20 cellular contexts compared by ENCODE assay signal in genomic region chr1:232016636-232017035, GRCh38.
DNase-seq lines count a peak whose midpoint lies in the region; ATAC-seq, FAIRE-seq and TF ChIP-seq lines count a peak whose summit lies in the region.
"Had no signal": no experiment of that assay in that cellular context is flagged by ENCODE, and none has a peak within 500 bp of the region (broad histone marks: within the 10 kb centered on the region; RNA-seq: fewer than 3 reads in every experiment).

No MANE protein-coding gene starts in this region.

- H3K27me3 ChIP-seq in BJ (ENCODE audit: control insufficient read depth, insufficient read depth, low read length) = no peaks in the 10 kb centered on the region
- H3K27me3 ChIP-seq in PC-3 (ENCODE audit: low read length) = no peaks in the 10 kb centered on the region
- no peaks in the 10 kb centered on the region for H3K27me3 ChIP-seq in endothelial cell of umbilical vein (ENCODE audit: control insufficient read depth in 2 of 2, insufficient read depth in 2 of 2, low read length in 2 of 2)

- H3K9me1 ChIP-seq in endothelial cell of umbilical vein (replicated peaks; ENCODE audit: control insufficient read depth, extremely low read depth, insufficient read depth, low read length) = no peaks in the 10 kb centered on the region

- H3K9ac ChIP-seq in PC-3 (ENCODE audit: low read length) = no peak overlapping the region
- no peak overlapping the region for H3K9ac ChIP-seq in endothelial cell of umbilical vein (replicated peaks; ENCODE audit: extremely low read depth, insufficient read depth, low read length)
- H3K9ac ChIP-seq: GM23248 had no signal

- POLR2A ChIA-PET in BJ (lab: Charles Lee) (no interaction called here), PC-3 (lab: Charles Lee; ENCODE audit: unreplicated experiment) (no interaction called here), endothelial cell of umbilical vein (lab: Charles Lee) (no interaction called here)

- TF ChIP-seq CTCF in BJ (IDR thresholded peaks at IDR 0.05; ENCODE audit: insufficient read depth, low read depth, low read length) (no peak), PC-3 (conservative IDR thresholded peaks at IDR 0.05; ENCODE audit: low read depth, low read length) (no peak), endothelial cell of umbilical vein (IDR thresholded peaks at IDR 0.05; ENCODE audit: extremely low read depth in 1 of 2, insufficient read depth in 1 of 2, low read depth in 1 of 2, low read length in 2 of 2) (no peak), mesothelial cell of epicardium (IDR thresholded peaks at IDR 0.05; ENCODE audit: unreplicated experiment) (no peak)

- peaks cover 19% of the 10 kb centered on the region for H3K4me1 Mint-ChIP-seq in mesothelial cell of epicardium

- H3K4me3 ChIP-seq in BJ (ENCODE audit: low read depth, low read length) (no peak overlapping the region), PC-3 (ENCODE audit: low read length) (no peak overlapping the region), endothelial cell of umbilical vein (replicated peaks in 1 of 3; ENCODE audit: insufficient read depth in 1 of 3, low read depth in 1 of 3, low read length in 3 of 3) (no peak overlapping the region)
- H3K4me3 ChIP-seq: A549, GM23248, K562, PC-9 had no signal

- H3K4me1 ChIP-seq in PC-3 (ENCODE audit: insufficient read depth, low read length) (no peaks in the 10 kb centered on the region), endothelial cell of umbilical vein (ENCODE audit: control insufficient read depth, extremely low read depth, insufficient read depth, low read length) (peaks cover 20% of the 10 kb centered on the region)
- H3K4me1 ChIP-seq: A549 had no signal

- dilution Hi-C loops in endothelial cell of umbilical vein (cut with MboI; ENCODE audit: extremely low pct_ligation_motif_present, low sequenced_read_pairs) = no loop called here

- H2AFZ ChIP-seq in PC-3 (ENCODE audit: low read length) = no peak overlapping the region
- H2AFZ ChIP-seq in endothelial cell of umbilical vein (ENCODE audit: low read depth, low read length) = no peak overlapping the region
- H2AFZ ChIP-seq: GM23248, PC-9 had no signal

- no peak overlapping the region for H3K4me3 Mint-ChIP-seq in mesothelial cell of epicardium

- H3K27me3 Mint-ChIP-seq in mesothelial cell of epicardium (ENCODE audit: low read depth) = peaks cover 3% of the 10 kb centered on the region

- peak; percentile 15 for FAIRE-seq in endothelial cell of umbilical vein (lab: Jason Lieb, UNC)
- FAIRE-seq: A549, K562 had no signal

- H3K27ac Mint-ChIP-seq in mesothelial cell of epicardium = peak overlapping the region; percentile 53

- H3K9me2 ChIP-seq in PC-3 (replicated peaks; ENCODE audit: low read length) = no peaks in the 10 kb centered on the region

- no peaks in the 10 kb centered on the region for H3K36me3 Mint-ChIP-seq in mesothelial cell of epicardium

- H3K4me2 ChIP-seq in PC-3 (ENCODE audit: low read length) (no peak overlapping the region), endothelial cell of umbilical vein (ENCODE audit: insufficient read depth, low read length) (no peak overlapping the region)
- H3K4me2 ChIP-seq: A549, PC-9 had no signal

- H3K9me3 ChIP-seq in PC-3 (ENCODE audit: low read length) = no peaks in the 10 kb centered on the region
- H3K9me3 ChIP-seq in endothelial cell of umbilical vein (replicated peaks; ENCODE audit: control insufficient read depth, insufficient read depth, low read length) = no peaks in the 10 kb centered on the region
- H3K9me3 ChIP-seq: A549 had no signal

- TF ChIP-seq POLR2A in endothelial cell of umbilical vein (IDR thresholded peaks at IDR 0.05; ENCODE audit: low read depth, low read length) = no peak

- H3K27ac ChIP-seq in PC-3 (ENCODE audit: low read length) (no peak overlapping the region), endothelial cell of umbilical vein (ENCODE audit: insufficient read depth, low read depth, low read length) (no peak overlapping the region)
- H3K27ac ChIP-seq: A549, GM23248, PC-9 had no signal

- CTCF ChIA-PET in BJ (lab: Yijun Ruan, JAX) (interaction anchor here (0.9 to 1.1 kb wide), 2 partner anchors 9 to 150 kb away, joined by 3 read pairs; no protein-coding TSS in a partner anchor), PC-3 (lab: Charles Lee) (no interaction called here), endothelial cell of umbilical vein (lab: Charles Lee) (no interaction called here)

- H3F3A ChIP-seq in PC-3 (ENCODE audit: low read length, unreplicated experiment) = no peaks in the 10 kb centered on the region

- DNase-seq in BJ (ENCODE audit: low read depth) = peak; percentile 26
- no peak for DNase-seq in PC-3
- DNase-seq in endothelial cell of umbilical vein (ENCODE audit: low read depth, low spot score) = no peak
- DNase-seq in mesothelial cell of epicardium (ENCODE audit: low spot score in 2 of 2, unreplicated experiment in 2 of 2) = no peak
- no peak for DNase-seq in stimulated activated naive CD8-positive, alpha-beta T cell treated with anti-CD3 and anti-CD28 coated beads, Interleukin-15, Interleukin-2, amounts not matched to agents 100 U/mL and 50 U/mL, for 24 hours
- no peak for DNase-seq in NCI-H510A treated with DMSO at 0.1 percent for 48 hours (lab: John Stamatoyannopoulos, UW)
- no peak for DNase-seq in COLO668 (lab: John Stamatoyannopoulos, UW; ENCODE audit: unreplicated experiment)
- DNase-seq: AML-193, GM23248, MV-4-11, NCI-H1417, NCI-H1930, NCI-H2171, NCI-H446, NCI-H774, PC-9 had no signal

- ATAC-seq in PC-3 (peak; percentile 82), GM18867 (IDR thresholded peaks at IDR 0.05; ENCODE audit: unreplicated experiment) (no peak)
- no peak for ATAC-seq in stimulated activated naive CD8-positive, alpha-beta T cell treated with anti-CD3 and anti-CD28 coated beads, Interleukin-15, Interleukin-2, amounts not matched to agents 100 U/mL and 50 U/mL, for 24 hours
- ATAC-seq: A549, HCT116, K562 had no signal

- H3K79me2 ChIP-seq in PC-3 (ENCODE audit: low read length) (no peaks in the 10 kb centered on the region), endothelial cell of umbilical vein (ENCODE audit: control insufficient read depth, insufficient read depth, low read length) (no peaks in the 10 kb centered on the region)

- H3K9me3 Mint-ChIP-seq in mesothelial cell of epicardium = no peaks in the 10 kb centered on the region

- intact Hi-C loops in PC-3 (cut with micrococcal nuclease) (loop anchor here (10.0 kb wide), 1 partner anchor 608 kb away; no protein-coding TSS in a partner anchor), endothelial cell of umbilical vein (cut with micrococcal nuclease) (loop anchor here (10.0 kb wide), 1 partner anchor 262 kb away; no protein-coding TSS in a partner anchor)

- H4K20me1 ChIP-seq in PC-3 (ENCODE audit: low read length) (no peaks in the 10 kb centered on the region), endothelial cell of umbilical vein (replicated peaks; ENCODE audit: control insufficient read depth, extremely low read depth, insufficient read depth, low read length) (no peaks in the 10 kb centered on the region)

- BruUV-seq in PC-3 (replicated peaks; lab: Mats Ljungman, UMichigan) (no TSS peak), endothelial cell of umbilical vein (replicated peaks; lab: Mats Ljungman, UMichigan) (no TSS peak)

- H3K36me3 ChIP-seq in BJ (ENCODE audit: control insufficient read depth, insufficient read depth, low read length) = no peaks in the 10 kb centered on the region
- H3K36me3 ChIP-seq in PC-3 (ENCODE audit: low read depth, low read length) = no peaks in the 10 kb centered on the region
- no peaks in the 10 kb centered on the region for H3K36me3 ChIP-seq in endothelial cell of umbilical vein (ENCODE audit: control insufficient read depth in 2 of 2, extremely low read depth in 1 of 2, insufficient read depth in 2 of 2, low read length in 2 of 2)

TF ChIP-seq in endothelial cell of umbilical vein, 7 proteins besides CTCF, POLR2A, EP300 and RAD21:
- TF ChIP-seq POLR2AphosphoS5 (IDR thresholded peaks at IDR 0.05; ENCODE audit: insufficient read depth, low read depth, low read length) (no peak), EZH2 (IDR thresholded peaks at IDR 0.05; ENCODE audit: borderline replicate concordance, low read depth, low read length, severe bottlenecking) (no peak), MAX (IDR thresholded peaks at IDR 0.05; ENCODE audit: insufficient read depth, insufficient read length) (no peak), FOS (IDR thresholded peaks at IDR 0.05; ENCODE audit: borderline replicate concordance, insufficient read depth, low read length) (no peak), GATA2 (IDR thresholded peaks at IDR 0.05; ENCODE audit: insufficient read depth, insufficient read length, low read depth, low read length) (no peak), MYC (IDR thresholded peaks at IDR 0.05; ENCODE audit: low read depth, low read length) (no peak), JUN (IDR thresholded peaks at IDR 0.05; ENCODE audit: borderline replicate concordance, insufficient read depth, insufficient read length, low read depth) (no peak)
